Comparison of ENCODE assay signal across 11 cellular contexts in genomic region chr11:8766043-8766992, GRCh38.
DNase-seq lines count a peak whose midpoint lies in the region; ATAC-seq and TF ChIP-seq lines count a peak whose summit lies in the region.
"Had no signal": no experiment of that assay in that cellular context is flagged by ENCODE, and none has a peak within 500 bp of the region (broad histone marks: within the 10 kb centered on the region; RNA-seq: fewer than 3 reads in every experiment).

No MANE protein-coding gene starts in this region.

- peaks cover 58% of the 10 kb centered on the region for H3K4me1 ChIP-seq in ACC112 (ENCODE audit: control insufficient read depth, insufficient read depth, low read length, unreplicated experiment)
- H3K4me1 ChIP-seq in fibroblast of lung (ENCODE audit: control insufficient read depth, extremely low read depth, insufficient read depth, low read length): peaks cover 29% of the 10 kb centered on the region
- peaks cover 21% of the 10 kb centered on the region for H3K4me1 ChIP-seq in neural progenitor cell

- H3K27me3 ChIP-seq in ACC112 (ENCODE audit: insufficient read depth, low read length) (no peaks in the 10 kb centered on the region), fibroblast of lung (ENCODE audit: control insufficient read depth, insufficient read depth, low read length) (no peaks in the 10 kb centered on the region), neural progenitor cell (no peaks in the 10 kb centered on the region)

- no peak overlapping the region for H3K4me3 Mint-ChIP-seq in neural progenitor cell
- H3K4me3 Mint-ChIP-seq: activated CD4-positive, alpha-beta memory T cell treated with anti-CD3 and anti-CD28 coated beads for 36 hours; activated naive CD8-positive, alpha-beta T cell treated with anti-CD3 and anti-CD28 coated beads, Interleukin-2, amount 10 ng/mL, durations not matched to agents 7 days and 5 days had no signal

- no peak overlapping the region for H2AFZ ChIP-seq in ACC112 (ENCODE audit: low read length, unreplicated experiment)
- H2AFZ ChIP-seq in fibroblast of lung (ENCODE audit: low read length): no peak overlapping the region
- H2AFZ ChIP-seq in neural progenitor cell (replicated peaks): no peak overlapping the region

- H3K9me3 ChIP-seq in fibroblast of lung (ENCODE audit: control insufficient read depth, insufficient read depth, low read depth, low read length): no peaks in the 10 kb centered on the region
- no peaks in the 10 kb centered on the region for H3K9me3 ChIP-seq in neural progenitor cell (ENCODE audit: low read depth)

- no peak for TF ChIP-seq CTCF in fibroblast of lung (conservative IDR thresholded peaks at IDR 0.05 in 1 of 2, IDR thresholded peaks at IDR 0.05 in 1 of 2; ENCODE audit: low read depth in 1 of 2, low read length in 2 of 2)
- TF ChIP-seq CTCF in neural progenitor cell (IDR thresholded peaks at IDR 0.05): peak; percentile 22

- H3K27me3 Mint-ChIP-seq in neural progenitor cell (ENCODE audit: insufficient read depth, low read depth): no peaks in the 10 kb centered on the region

- H3K9me3 Mint-ChIP-seq in neural progenitor cell: no peaks in the 10 kb centered on the region
- H3K9me3 Mint-ChIP-seq: activated CD4-positive, alpha-beta memory T cell treated with anti-CD3 and anti-CD28 coated beads for 36 hours; activated naive CD8-positive, alpha-beta T cell treated with anti-CD3 and anti-CD28 coated beads, Interleukin-2, amount 10 ng/mL, durations not matched to agents 7 days and 5 days had no signal

- H3K79me2 ChIP-seq in ACC112 (ENCODE audit: control insufficient read depth, insufficient read depth, low read length, unreplicated experiment) (peaks cover 13% of the 10 kb centered on the region), fibroblast of lung (ENCODE audit: control insufficient read depth, insufficient read depth, low read length) (peaks cover 20% of the 10 kb centered on the region), neural progenitor cell (ENCODE audit: low read depth) (no peaks in the 10 kb centered on the region)

- peak overlapping the region; percentile 48 for H3K27ac Mint-ChIP-seq in neural progenitor cell
- H3K27ac Mint-ChIP-seq: activated CD4-positive, alpha-beta memory T cell treated with anti-CD3 and anti-CD28 coated beads for 36 hours; activated naive CD8-positive, alpha-beta T cell treated with anti-CD3 and anti-CD28 coated beads, Interleukin-2, amount 10 ng/mL, durations not matched to agents 7 days and 5 days had no signal

- H3K36me3 ChIP-seq in ACC112 (ENCODE audit: insufficient read depth, low read length): no peaks in the 10 kb centered on the region
- H3K36me3 ChIP-seq in fibroblast of lung (ENCODE audit: control insufficient read depth, insufficient read depth, low read length): no peaks in the 10 kb centered on the region
- H3K36me3 ChIP-seq in neural progenitor cell: no peaks in the 10 kb centered on the region

- H3K4me3 ChIP-seq in ACC112 (ENCODE audit: low read depth, low read length): no peak overlapping the region
- H3K4me3 ChIP-seq in fibroblast of lung (replicated peaks in 1 of 4; ENCODE audit: control extremely low read depth in 1 of 4, insufficient read depth in 1 of 4, low read depth in 3 of 4, low read length in 4 of 4): no peak overlapping the region
- H3K4me3 ChIP-seq in neural progenitor cell: no peak overlapping the region

- H3K4me2 ChIP-seq in fibroblast of lung (ENCODE audit: extremely low read depth, insufficient read depth, low read length): no peak overlapping the region
- peak overlapping the region; percentile 43 for H3K4me2 ChIP-seq in neural progenitor cell

- DNase-seq in SK-MEL-5 (ENCODE audit: low read depth, low spot score): peak; percentile 35
- peak in 1 of 2 donors; percentile 92 for DNase-seq in fibroblast of lung (ENCODE audit: low read depth in 2 of 2)
- peak; percentile 50 for DNase-seq in neural progenitor cell (ENCODE audit: low spot score)
- DNase-seq in hypothalamus (lab: John Stamatoyannopoulos, UW): no peak
- DNase-seq in GF-D8 (lab: John Stamatoyannopoulos, UW): no peak
- DNase-seq in activated CD8-positive, alpha-beta memory T cell treated with anti-CD3 and anti-CD28 coated beads, Interleukin-2, amount 50 U/mL, for 48 hours: no peak
- DNase-seq: activated CD4-positive, alpha-beta memory T cell treated with anti-CD3 and anti-CD28 coated beads for 36 hours; activated naive CD8-positive, alpha-beta T cell treated with anti-CD3 and anti-CD28 coated beads, Interleukin-2, amount 10 ng/mL, durations not matched to agents 7 days and 5 days; NCI-H2171 treated with DMSO at 0.1 percent for 48 hours had no signal

- H3F3A ChIP-seq in neural progenitor cell (ENCODE audit: low read depth): peaks cover 11% of the 10 kb centered on the region

- peaks cover 16% of the 10 kb centered on the region for H3K36me3 Mint-ChIP-seq in neural progenitor cell
- H3K36me3 Mint-ChIP-seq: activated CD4-positive, alpha-beta memory T cell treated with anti-CD3 and anti-CD28 coated beads for 36 hours; activated naive CD8-positive, alpha-beta T cell treated with anti-CD3 and anti-CD28 coated beads, Interleukin-2, amount 10 ng/mL, durations not matched to agents 7 days and 5 days had no signal

- H3K27ac ChIP-seq in ACC112 (ENCODE audit: low read depth, low read length): peak overlapping the region; percentile 71
- H3K27ac ChIP-seq in fibroblast of lung (ENCODE audit: insufficient read depth, low read length): peak overlapping the region; percentile 74
- no peak overlapping the region for H3K27ac ChIP-seq in neural progenitor cell

- no peaks in the 10 kb centered on the region for H4K20me1 ChIP-seq in fibroblast of lung (ENCODE audit: control insufficient read depth, extremely low read depth, insufficient read depth, low read length)
- H4K20me1 ChIP-seq in neural progenitor cell (ENCODE audit: low read depth): peaks cover 4% of the 10 kb centered on the region

- H3K4me1 Mint-ChIP-seq in neural progenitor cell: peaks cover 25% of the 10 kb centered on the region
- H3K4me1 Mint-ChIP-seq: activated naive CD8-positive, alpha-beta T cell treated with anti-CD3 and anti-CD28 coated beads, Interleukin-2, amount 10 ng/mL, durations not matched to agents 7 days and 5 days had no signal

- in situ Hi-C loops in SK-MEL-5 (cut with HindIII; ENCODE audit: low pct_unique_long_range_greater_than_20kb, low sequenced_read_pairs): no loop called here

- H3K9ac ChIP-seq in fibroblast of lung (ENCODE audit: insufficient read depth, low read length): no peak overlapping the region
- no peak overlapping the region for H3K9ac ChIP-seq in neural progenitor cell

- ATAC-seq in HG03139 (IDR thresholded peaks at IDR 0.05; ENCODE audit: unreplicated experiment): no peak

Comparison
In these comparisons a context has a peak if more than half of its experiments do, and no peak if none do; other contexts are left out.
1. DNase-seq: peak in SK-MEL-5 (single experiment) and neural progenitor cell (single experiment); none in hypothalamus (0 of 51), GF-D8 (single experiment) and activated CD8-positive, alpha-beta memory T cell treated with anti-CD3 and anti-CD28 coated beads, Interleukin-2, amount 50 U/mL, for 48 hours (single experiment).